ENCODE assay signal across 1 cellular context in the genomic region with DNA sequence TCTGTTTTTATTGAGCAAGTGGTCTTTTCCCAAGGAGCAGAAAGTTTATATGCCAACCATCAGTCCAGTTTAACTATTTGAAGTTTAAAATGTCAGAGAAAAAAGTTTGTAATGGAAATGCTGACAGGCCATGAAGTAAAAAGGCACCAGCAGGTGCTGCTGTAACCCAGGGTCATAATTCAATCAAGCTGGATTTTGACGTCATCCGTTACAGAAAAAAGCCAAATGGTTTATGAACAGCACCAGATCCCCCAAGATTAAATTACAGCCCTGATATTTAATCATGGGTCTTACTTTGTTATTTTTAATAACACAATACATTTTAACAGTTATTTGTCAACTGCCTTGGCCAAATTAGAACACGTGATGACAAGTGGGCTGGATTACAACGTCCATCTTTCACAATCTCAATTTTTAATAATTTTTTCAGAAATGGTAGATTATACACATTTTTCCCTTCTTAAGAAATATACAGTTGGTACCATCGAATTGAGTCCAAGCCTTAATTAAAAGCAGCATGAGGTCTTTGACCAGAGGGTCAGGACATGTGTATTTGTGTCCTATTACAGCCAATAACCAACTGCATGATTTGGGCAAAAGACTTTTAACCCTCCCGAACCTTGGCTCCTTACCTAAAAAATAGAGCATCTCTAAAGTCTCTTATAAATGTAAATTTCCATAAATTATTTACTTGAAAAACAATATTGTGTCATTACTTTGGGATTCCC.
TF ChIP-seq lines count a peak whose summit lies in the region.

No MANE protein-coding gene starts in this region.

TF ChIP-seq in HepG2, 621 proteins besides CTCF, POLR2A, EP300 and RAD21 (continued from another document):
- TF ChIP-seq, protein P1, sequence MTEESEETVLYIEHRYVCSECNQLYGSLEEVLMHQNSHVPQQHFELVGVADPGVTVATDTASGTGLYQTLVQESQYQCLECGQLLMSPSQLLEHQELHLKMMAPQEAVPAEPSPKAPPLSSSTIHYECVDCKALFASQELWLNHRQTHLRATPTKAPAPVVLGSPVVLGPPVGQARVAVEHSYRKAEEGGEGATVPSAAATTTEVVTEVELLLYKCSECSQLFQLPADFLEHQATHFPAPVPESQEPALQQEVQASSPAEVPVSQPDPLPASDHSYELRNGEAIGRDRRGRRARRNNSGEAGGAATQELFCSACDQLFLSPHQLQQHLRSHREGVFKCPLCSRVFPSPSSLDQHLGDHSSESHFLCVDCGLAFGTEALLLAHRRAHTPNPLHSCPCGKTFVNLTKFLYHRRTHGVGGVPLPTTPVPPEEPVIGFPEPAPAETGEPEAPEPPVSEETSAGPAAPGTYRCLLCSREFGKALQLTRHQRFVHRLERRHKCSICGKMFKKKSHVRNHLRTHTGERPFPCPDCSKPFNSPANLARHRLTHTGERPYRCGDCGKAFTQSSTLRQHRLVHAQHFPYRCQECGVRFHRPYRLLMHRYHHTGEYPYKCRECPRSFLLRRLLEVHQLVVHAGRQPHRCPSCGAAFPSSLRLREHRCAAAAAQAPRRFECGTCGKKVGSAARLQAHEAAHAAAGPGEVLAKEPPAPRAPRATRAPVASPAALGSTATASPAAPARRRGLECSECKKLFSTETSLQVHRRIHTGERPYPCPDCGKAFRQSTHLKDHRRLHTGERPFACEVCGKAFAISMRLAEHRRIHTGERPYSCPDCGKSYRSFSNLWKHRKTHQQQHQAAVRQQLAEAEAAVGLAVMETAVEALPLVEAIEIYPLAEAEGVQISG (CRISPR knock-in tag; IDR thresholded peaks at IDR 0.05), result no peak
